Comparison of ENCODE assay signal across 1 cellular context in the genomic region with DNA sequence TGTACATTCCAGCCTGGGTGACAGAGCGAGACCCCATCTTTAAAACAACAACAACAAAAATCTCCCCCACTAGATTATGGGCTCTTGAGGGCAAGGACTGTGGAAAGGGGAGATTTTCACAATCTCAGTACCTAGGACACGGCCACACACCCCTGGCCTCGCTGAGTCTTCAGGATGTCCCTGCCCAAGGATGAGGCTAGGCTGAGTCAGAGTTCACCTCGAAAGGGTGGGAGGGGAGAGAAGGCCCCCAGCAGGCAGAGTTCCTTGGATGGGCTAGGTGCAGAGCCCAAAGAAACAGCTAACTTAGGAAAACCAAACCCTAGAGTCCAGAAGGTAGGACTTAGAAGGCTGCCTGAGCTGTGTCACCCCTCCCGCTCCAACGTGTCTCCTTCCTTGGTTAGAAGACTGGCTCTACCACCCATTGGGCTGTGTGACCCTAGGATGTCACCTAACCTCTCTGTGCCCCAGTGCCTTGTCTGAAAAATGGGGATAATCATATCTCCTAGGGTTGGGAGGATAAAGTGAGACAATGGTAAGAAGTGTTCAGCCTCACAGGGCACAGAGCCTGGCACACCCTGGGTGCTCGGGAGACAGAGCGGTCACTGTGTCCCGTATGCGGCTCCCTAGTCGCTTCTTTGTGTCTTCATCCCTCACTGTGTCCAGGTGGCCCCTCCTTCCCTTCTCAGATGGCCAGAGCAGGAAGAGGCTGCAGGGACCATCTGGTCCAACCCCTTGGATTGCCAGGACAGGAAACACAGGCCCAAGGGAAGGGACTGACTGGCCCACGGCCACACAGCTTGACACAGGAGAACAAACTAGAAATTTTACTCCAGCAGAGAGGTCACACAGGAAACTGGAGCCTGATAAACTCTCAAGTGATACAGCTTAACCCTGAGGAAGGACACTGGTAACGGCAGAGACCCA.
TF ChIP-seq lines count a peak whose summit lies in the region.

No MANE protein-coding gene starts in this region.

TF ChIP-seq in IMR-90, 13 proteins besides CTCF, POLR2A, EP300 and RAD21:
- no peak for TF ChIP-seq NFE2L2 (IDR thresholded peaks at IDR 0.05; ENCODE audit: low read depth, low read length)
- no peak for TF ChIP-seq FOS (IDR thresholded peaks at IDR 0.05; ENCODE audit: low read depth, low read length)
- no peak for TF ChIP-seq RFX5 (IDR thresholded peaks at IDR 0.05; ENCODE audit: low read depth, low read length)
- TF ChIP-seq RCOR1 (IDR thresholded peaks at IDR 0.05; ENCODE audit: insufficient replicate concordance, low read length), result no peak
- no peak for TF ChIP-seq SMC3 (IDR thresholded peaks at IDR 0.05; ENCODE audit: low read depth, low read length)
